9 cellular contexts compared by ENCODE assay signal in genomic region chr4:169492436-169493163, GRCh38.
DNase-seq lines count a peak whose midpoint lies in the region; ATAC-seq lines count a peak whose summit lies in the region.
"Had no signal": no experiment of that assay in that cellular context is flagged by ENCODE, and none has a peak within 500 bp of the region (broad histone marks: within the 10 kb centered on the region; RNA-seq: fewer than 3 reads in every experiment).

No MANE protein-coding gene starts in this region.

- peaks cover 2 to 33% (median 25%) of the 10 kb centered on the region in 5 donors for H3K36me3 Mint-ChIP-seq in naive thymus-derived CD4-positive, alpha-beta T cell

- POLR2A ChIA-PET in naive thymus-derived CD4-positive, alpha-beta T cell (lab: Charles Lee), result no interaction called here

- H3K9me3 ChIP-seq in naive thymus-derived CD4-positive, alpha-beta T cell (ENCODE audit: control insufficient read depth in 2 of 3, low read length in 3 of 3), result peaks cover 0 to 9% (median 0%) of the 10 kb centered on the region in 3 experiments

- no peak overlapping the region for H3K27ac ChIP-seq in naive thymus-derived CD4-positive, alpha-beta T cell (ENCODE audit: low read depth, low read length)
- H3K27ac ChIP-seq: epithelial cell of prostate had no signal

- peak overlapping the region in 2 of 9 donors; percentile 57 to 68 for H3K27ac Mint-ChIP-seq in naive thymus-derived CD4-positive, alpha-beta T cell

- H3K4me3 ChIP-seq in naive thymus-derived CD4-positive, alpha-beta T cell (ENCODE audit: low read length), result no peak overlapping the region

- peak; percentile 37 to 45 for DNase-seq in activated T-cell treated with anti-CD3 and anti-CD28 coated beads, Interleukin-2, amount 50 U/mL, for 48 hours
- DNase-seq in activated T-cell treated with anti-CD3 and anti-CD28 coated beads for 4 hours (no peak), HK-2 (ENCODE audit: unreplicated experiment) (peak; percentile 29), SK-N-DZ (ENCODE audit: low spot score) (peak; percentile 32), dermis microvascular lymphatic vessel endothelial cell (ENCODE audit: low read depth in 2 of 2) (peak; percentile 20 to 55)
- DNase-seq in naive thymus-derived CD4-positive, alpha-beta T cell, result peak in 6 of 9 donors; percentile 7 to 31 (median 18)
- DNase-seq in activated CD8-positive, alpha-beta memory T cell treated with anti-CD3 and anti-CD28 coated beads, Interleukin-2, amount 50 U/mL, for 4 hours, result no peak

- CTCF ChIA-PET in naive thymus-derived CD4-positive, alpha-beta T cell (lab: Charles Lee), result no interaction called here

- peaks cover 0 to 29% (median 8%) of the 10 kb centered on the region in 11 donors for H3K9me3 Mint-ChIP-seq in naive thymus-derived CD4-positive, alpha-beta T cell

- peak; percentile 74 for ATAC-seq in naive thymus-derived CD4-positive, alpha-beta T cell
- ATAC-seq in GM19452 (IDR thresholded peaks at IDR 0.05; ENCODE audit: unreplicated experiment), result no peak

- no peaks in the 10 kb centered on the region for H3K4me1 ChIP-seq in naive thymus-derived CD4-positive, alpha-beta T cell (ENCODE audit: control insufficient read depth in 2 of 2, insufficient read depth in 2 of 2, low read length in 2 of 2)

- no peak overlapping the region for H3K4me3 Mint-ChIP-seq in naive thymus-derived CD4-positive, alpha-beta T cell

- peaks cover 0 to 12% (median 4%) of the 10 kb centered on the region in 7 donors for H3K4me1 Mint-ChIP-seq in naive thymus-derived CD4-positive, alpha-beta T cell

- H3K27me3 Mint-ChIP-seq in naive thymus-derived CD4-positive, alpha-beta T cell, result no peaks in the 10 kb centered on the region

- no peaks in the 10 kb centered on the region for H3K27me3 ChIP-seq in naive thymus-derived CD4-positive, alpha-beta T cell (ENCODE audit: control insufficient read depth in 2 of 2, insufficient read depth in 2 of 2, low read length in 2 of 2)

- intact Hi-C loops in naive thymus-derived CD4-positive, alpha-beta T cell (cut with micrococcal nuclease), result loop anchor here (1.0 kb wide), 2 partner anchors 497 to 569 kb away; no protein-coding TSS in a partner anchor

- H3K36me3 ChIP-seq in naive thymus-derived CD4-positive, alpha-beta T cell (ENCODE audit: control insufficient read depth in 2 of 3, insufficient read depth in 3 of 3, low read length in 3 of 3), result no peaks in the 10 kb centered on the region

Comparison
In these comparisons a context has a peak if more than half of its experiments do, and no peak if none do; other contexts are left out.
1. DNase-seq: peak in activated T-cell treated with anti-CD3 and anti-CD28 coated beads, Interleukin-2, amount 50 U/mL, for 48 hours (2 of 2), HK-2 (single experiment), SK-N-DZ (single experiment), dermis microvascular lymphatic vessel endothelial cell (2 of 2) and naive thymus-derived CD4-positive, alpha-beta T cell (6 of 9); none in activated T-cell treated with anti-CD3 and anti-CD28 coated beads for 4 hours (single experiment) and activated CD8-positive, alpha-beta memory T cell treated with anti-CD3 and anti-CD28 coated beads, Interleukin-2, amount 50 U/mL, for 4 hours (single experiment).